In the genomic region with DNA sequence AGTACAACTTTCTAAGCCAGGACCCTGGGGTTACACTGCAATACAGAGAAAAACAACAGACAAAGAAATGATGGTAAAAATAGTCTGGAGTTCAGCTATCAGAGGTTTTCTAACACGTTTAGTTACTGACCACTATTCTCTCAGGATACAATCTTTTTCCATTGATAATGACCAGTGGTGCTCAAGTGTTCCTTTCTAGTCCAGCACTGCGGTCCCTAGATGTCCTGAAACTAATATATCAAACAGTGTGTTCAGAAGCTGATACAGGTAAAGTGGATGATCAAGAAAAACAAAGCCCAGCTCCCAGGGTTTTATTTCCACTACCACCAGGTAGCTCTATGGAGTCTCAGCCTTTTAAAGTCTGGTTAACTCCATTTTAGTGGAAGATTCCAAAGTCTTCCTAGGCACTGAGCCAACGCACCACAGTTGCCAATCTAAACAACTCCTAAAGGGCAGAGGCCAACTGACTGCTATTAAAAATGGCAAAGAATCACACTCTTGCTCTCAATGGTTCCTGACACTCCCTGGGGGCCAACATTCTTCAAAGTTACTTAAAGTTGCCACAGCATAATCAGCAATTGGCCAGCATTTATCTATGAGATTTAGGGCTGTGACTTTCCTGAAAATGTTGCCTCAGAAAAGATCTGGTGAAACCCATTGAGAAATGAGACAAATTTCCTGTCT, we compare ENCODE assay signal across 16 cellular contexts. TPM values are rescaled to one million over a fixed set of nuclear protein-coding genes. Genes with fewer than 3 reads are reported as not detected.
DNase-seq lines count a peak whose midpoint lies in the region; ATAC-seq, FAIRE-seq and TF ChIP-seq lines count a peak whose summit lies in the region.
"Had no signal": no experiment of that assay in that cellular context is flagged by ENCODE, and none has a peak within 500 bp of the region (broad histone marks: within the 10 kb centered on the region; RNA-seq: fewer than 3 reads in every experiment).

No MANE protein-coding gene starts in this region.

- no peaks in the 10 kb centered on the region for H3K9me3 ChIP-seq in A549
- no peaks in the 10 kb centered on the region for H3K9me3 ChIP-seq in right lobe of liver
- H3K9me3 ChIP-seq in testis: no peaks in the 10 kb centered on the region
- H3K9me3 ChIP-seq: neutrophil had no signal

- ATAC-seq in A549 (no peak), right lobe of liver (peak; percentile 89 to 97 (median 96)), GM21423 (IDR thresholded peaks at IDR 0.05; ENCODE audit: unreplicated experiment) (no peak), HG03439 (IDR thresholded peaks at IDR 0.05; ENCODE audit: unreplicated experiment) (no peak), GM18519 (IDR thresholded peaks at IDR 0.05; ENCODE audit: low FRiP score, unreplicated experiment) (no peak)
- ATAC-seq: esophagus mucosa had no signal

- no peaks in the 10 kb centered on the region for H3K36me3 ChIP-seq in right lobe of liver
- H3K36me3 ChIP-seq in testis (ENCODE audit: low read depth, missing control alignments): no peaks in the 10 kb centered on the region
- H3K36me3 ChIP-seq: neutrophil had no signal

- no peak for TF ChIP-seq RAD21 in A549 (conservative IDR thresholded peaks at IDR 0.05 in 1 of 2, IDR thresholded peaks at IDR 0.05 in 1 of 2)

- H3K4me1 ChIP-seq in A549 (peaks cover 14% of the 10 kb centered on the region), right lobe of liver (peaks cover 0 to 11% (median 2%) of the 10 kb centered on the region in 4 donors), testis (no peaks in the 10 kb centered on the region)

- TF ChIP-seq EP300 in A549 (IDR thresholded peaks at IDR 0.05): no peak

- no peak overlapping the region for H3K4me3 ChIP-seq in A549
- no peak overlapping the region for H3K4me3 ChIP-seq in LNCaP clone FGC (ENCODE audit: low read depth, low read length)
- no peak overlapping the region for H3K4me3 ChIP-seq in epithelial cell of proximal tubule (ENCODE audit: low read depth, low read length)
- no peak overlapping the region for H3K4me3 ChIP-seq in right lobe of liver
- no peak overlapping the region for H3K4me3 ChIP-seq in testis
- H3K4me3 ChIP-seq: GM23248 had no signal

- peak overlapping the region; percentile 66 for H3K4me2 ChIP-seq in A549

- intact Hi-C loops in right lobe of liver (cut with DNase I): no loop called here
- intact Hi-C loops in testis (cut with DNase I; ENCODE audit: low total_unique reads): no loop called here

- peak in 1 of 2 experiments; percentile 19 for DNase-seq in A549 (ENCODE audit: low read depth in 1 of 2, low spot score in 1 of 2)
- peak; percentile 83 for DNase-seq in LNCaP clone FGC (ENCODE audit: low read depth)
- DNase-seq in epithelial cell of proximal tubule (ENCODE audit: low read depth): peak; percentile 23
- peak; percentile 62 to 86 (median 67) for DNase-seq in right lobe of liver
- no peak for DNase-seq in testis
- DNase-seq: activated CD4-positive, alpha-beta T cell treated with anti-CD3 and anti-CD28 coated beads, Interleukin-2, amount 50 U/mL, for 48 hours; GM23248; immature natural killer cell; NCI-H1930; T-helper 2 cell had no signal

- H3K27me3 ChIP-seq in right lobe of liver (no peaks in the 10 kb centered on the region), testis (no peaks in the 10 kb centered on the region)
- H3K27me3 ChIP-seq: neutrophil had no signal

- no peak for FAIRE-seq in A549 (lab: Jason Lieb, UNC)
- FAIRE-seq: GM12891 had no signal

- POLR2A ChIA-PET in A549 (lab: Yijun Ruan, JAX): interaction anchor here (1.5 kb wide), 1 partner anchor 38 kb away, joined by 3 read pairs; a partner anchor contains a TSS

- H3K27ac ChIP-seq in A549 (peak overlapping the region in 1 of 2 experiments; percentile 21; a peak in 2 of 6 replicates), right lobe of liver (peak overlapping the region in 2 of 3 donors; percentile 48 to 56), testis (no peak overlapping the region)
- H3K27ac ChIP-seq: GM23248, neutrophil had no signal

- no peak for TF ChIP-seq POLR2A in A549 (IDR thresholded peaks at IDR 0.05; ENCODE audit: low read length)
- TF ChIP-seq POLR2A in right lobe of liver (IDR thresholded peaks at IDR 0.05): no peak
- no peak for TF ChIP-seq POLR2A in testis (IDR thresholded peaks at IDR 0.05)

- 61% methylated on average over 3 of the region's 3 CpGs for WGBS in A549 (ENCODE audit: missing lambda C conversion rate)
- WGBS in right lobe of liver (ENCODE audit: insufficient coverage, low coverage, low lambda C conversion rate, missing lambda C conversion rate): 18% methylated on average over 2 of the region's 3 CpGs
- WGBS in testis, 2 donors: 61 to 67% methylated on average over 3 of the region's 3 CpGs

- no peak for TF ChIP-seq CTCF in A549 (IDR thresholded peaks at IDR 0.05)
- TF ChIP-seq CTCF in LNCaP clone FGC (IDR thresholded peaks at IDR 0.05; ENCODE audit: control insufficient read depth, extremely low read depth, insufficient read depth): no peak
- TF ChIP-seq CTCF in epithelial cell of proximal tubule (conservative IDR thresholded peaks at IDR 0.05; ENCODE audit: low read depth, low read length): no peak
- no peak for TF ChIP-seq CTCF in right lobe of liver (IDR thresholded peaks at IDR 0.05)
- no peak for TF ChIP-seq CTCF in testis (IDR thresholded peaks at IDR 0.05)

- CTCF ChIA-PET in A549 (lab: Yijun Ruan, JAX): interaction anchor here (0.7 kb wide), 1 partner anchor 23 kb away, joined by 4 read pairs; no protein-coding TSS in a partner anchor

TF ChIP-seq in A549, 52 proteins besides CTCF, POLR2A, EP300 and RAD21:
- TF ChIP-seq MAFK (IDR thresholded peaks at IDR 0.05; ENCODE audit: partially characterized antibody) (no peak), CBX8 (IDR thresholded peaks at IDR 0.05) (no peak), ESRRA (IDR thresholded peaks at IDR 0.05; ENCODE audit: borderline replicate concordance, low read length) (no peak), ZSCAN20 (CRISPR knock-in tag; IDR thresholded peaks at IDR 0.05) (no peak), HEYL (CRISPR knock-in tag; IDR thresholded peaks at IDR 0.05) (no peak), EHF (CRISPR knock-in tag; IDR thresholded peaks at IDR 0.05) (no peak), SREBF2 (IDR thresholded peaks at IDR 0.05) (no peak), FOSL2 (IDR thresholded peaks at IDR 0.05) (no peak), FOSL2 (CRISPR knock-in tag; IDR thresholded peaks at IDR 0.05) (no peak), CHD4 (IDR thresholded peaks at IDR 0.05; ENCODE audit: borderline replicate concordance) (no peak), HOXB5 (CRISPR knock-in tag; IDR thresholded peaks at IDR 0.05) (no peak), FOSB (CRISPR knock-in tag; IDR thresholded peaks at IDR 0.05) (no peak), POLR2AphosphoS2 (conservative IDR thresholded peaks at IDR 0.05; ENCODE audit: low read length) (no peak)
- TF ChIP-seq, protein P1, sequence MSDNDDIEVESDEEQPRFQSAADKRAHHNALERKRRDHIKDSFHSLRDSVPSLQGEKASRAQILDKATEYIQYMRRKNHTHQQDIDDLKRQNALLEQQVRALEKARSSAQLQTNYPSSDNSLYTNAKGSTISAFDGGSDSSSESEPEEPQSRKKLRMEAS (IDR thresholded peaks at IDR 0.05): no peak
- TF ChIP-seq, protein P2, sequence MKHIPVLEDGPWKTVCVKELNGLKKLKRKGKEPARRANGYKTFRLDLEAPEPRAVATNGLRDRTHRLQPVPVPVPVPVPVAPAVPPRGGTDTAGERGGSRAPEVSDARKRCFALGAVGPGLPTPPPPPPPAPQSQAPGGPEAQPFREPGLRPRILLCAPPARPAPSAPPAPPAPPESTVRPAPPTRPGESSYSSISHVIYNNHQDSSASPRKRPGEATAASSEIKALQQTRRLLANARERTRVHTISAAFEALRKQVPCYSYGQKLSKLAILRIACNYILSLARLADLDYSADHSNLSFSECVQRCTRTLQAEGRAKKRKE (CRISPR knock-in tag; IDR thresholded peaks at IDR 0.05; ENCODE audit: low read depth): no peak
- TF ChIP-seq, protein P3, sequence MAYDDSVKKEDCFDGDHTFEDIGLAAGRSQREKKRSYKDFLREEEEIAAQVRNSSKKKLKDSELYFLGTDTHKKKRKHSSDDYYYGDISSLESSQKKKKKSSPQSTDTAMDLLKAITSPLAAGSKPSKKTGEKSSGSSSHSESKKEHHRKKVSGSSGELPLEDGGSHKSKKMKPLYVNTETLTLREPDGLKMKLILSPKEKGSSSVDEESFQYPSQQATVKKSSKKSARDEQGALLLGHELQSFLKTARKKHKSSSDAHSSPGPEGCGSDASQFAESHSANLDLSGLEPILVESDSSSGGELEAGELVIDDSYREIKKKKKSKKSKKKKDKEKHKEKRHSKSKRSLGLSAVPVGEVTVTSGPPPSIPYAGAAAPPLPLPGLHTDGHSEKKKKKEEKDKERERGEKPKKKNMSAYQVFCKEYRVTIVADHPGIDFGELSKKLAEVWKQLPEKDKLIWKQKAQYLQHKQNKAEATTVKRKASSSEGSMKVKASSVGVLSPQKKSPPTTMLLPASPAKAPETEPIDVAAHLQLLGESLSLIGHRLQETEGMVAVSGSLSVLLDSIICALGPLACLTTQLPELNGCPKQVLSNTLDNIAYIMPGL (CRISPR knock-in tag; IDR thresholded peaks at IDR 0.05; ENCODE audit: borderline replicate concordance): no peak

RNA-seq across cellular contexts. Expression of a gene that starts 38.2 kb away (rescaled TPM):
- polyA plus RNA-seq in A549 (2011; rRNA removed): 5.1 and 5.8 TPM in 2 replicates
- polyA plus RNA-seq in A549 (2012; cell fraction: cytosol; rRNA removed): 2.7 and 3.0 TPM in 2 replicates
- 4.6 and 5.9 TPM in 2 replicates for polyA plus RNA-seq in A549 (2012; cell fraction: nucleus; rRNA removed)
- polyA plus RNA-seq in A549 (2017; fragmentation: RNase III; extraction: RNeasy Plus Mini Kit Qiagen cat#74134 plus additional on column Dnase treatment): 3.3 to 3.8 TPM (median 3.5 TPM) in 3 replicates
- polyA minus RNA-seq in A549 (2011; rRNA and poly(A)+ RNA removed): 3.3 and 5.4 TPM in 2 replicates
- 1.3 and 1.4 TPM in 2 replicates for total RNA-seq in epithelial cell of proximal tubule
- total RNA-seq in right lobe of liver: under 1 TPM; 0.25 to 0.68 (median 0.41) TPM
- 10 to 100 TPM; 10.2 to 12.1 TPM for total RNA-seq in testis
- polyA plus RNA-seq in testis (ENCODE audit: insufficient read depth, low read depth, low replicate concordance): 11.6 TPM

RNA-seq across cellular contexts. Expression of a gene that starts 38.6 kb away (rescaled TPM):
- polyA plus RNA-seq in A549 (2011; rRNA removed) (13.6 and 20.7 TPM in 2 replicates), A549 (2017; fragmentation: RNase III; extraction: RNeasy Plus Mini Kit Qiagen cat#74134 plus additional on column Dnase treatment) (21.8 to 23.7 TPM (median 22.6 TPM) in 3 replicates), testis (ENCODE audit: insufficient read depth, low read depth, low replicate concordance) (14.8 TPM)
- polyA plus RNA-seq in A549 (2012; cell fraction: cytosol; rRNA removed): 5.2 and 6.2 TPM in 2 replicates
- polyA plus RNA-seq in A549 (2012; cell fraction: nucleus; rRNA removed): 4.4 and 5.0 TPM in 2 replicates
- polyA minus RNA-seq in A549 (2011; rRNA and poly(A)+ RNA removed): 4.6 and 5.1 TPM in 2 replicates
- total RNA-seq in epithelial cell of proximal tubule (6.8 and 22.7 TPM in 2 replicates), right lobe of liver (1 to 10 TPM; 1.6 to 4.1 (median 2.9) TPM), testis (10 to 100 TPM; 15.2 to 17.5 TPM)

Comparison
In these comparisons a context has a peak if more than half of its experiments do, and no peak if none do; other contexts are left out.
1. ATAC-seq: peak in right lobe of liver (4 of 4); none in A549 (0 of 2), GM21423 (single experiment), HG03439 (single experiment) and GM18519 (single experiment).
2. H3K27ac ChIP-seq: peak in right lobe of liver (2 of 3); none in testis (0 of 2).